Comparison of ENCODE assay signal across 9 cellular contexts in the genomic region with DNA sequence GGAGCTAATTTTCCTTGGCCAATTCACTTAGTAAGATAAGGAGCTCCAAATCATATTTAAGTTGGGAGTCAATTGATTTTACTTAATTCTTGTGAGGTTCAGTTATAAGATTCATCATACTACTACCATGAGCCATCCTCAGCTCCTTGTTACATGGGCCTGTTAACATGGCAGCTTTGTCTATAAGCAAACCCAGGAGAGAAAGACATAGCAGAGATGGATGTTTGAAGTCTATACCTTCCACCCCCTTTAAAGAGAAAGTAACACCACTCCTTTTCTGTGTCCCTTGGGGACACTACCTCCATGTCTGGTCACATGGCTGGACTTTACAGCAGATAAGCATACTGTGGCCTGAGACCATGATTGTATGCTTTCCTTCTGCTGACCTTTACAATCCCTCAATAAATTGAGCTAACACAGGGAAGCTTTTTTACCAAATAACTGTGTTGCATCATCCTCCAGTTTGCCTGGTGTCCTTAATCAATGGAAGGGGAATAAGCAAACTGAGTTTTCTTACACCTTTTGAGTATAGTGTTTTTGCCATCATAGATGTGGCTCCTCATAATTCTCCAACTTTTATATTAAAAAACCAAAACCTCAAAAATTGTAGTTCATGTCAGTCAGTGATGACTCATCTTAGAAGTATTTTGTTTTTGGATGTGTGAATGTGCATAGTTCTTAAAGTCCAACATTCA. TPM values are rescaled to one million over a fixed set of nuclear protein-coding genes. Genes with fewer than 3 reads are reported as not detected.
DNase-seq lines count a peak whose midpoint lies in the region; ATAC-seq, FAIRE-seq and TF ChIP-seq lines count a peak whose summit lies in the region.
"Had no signal": no experiment of that assay in that cellular context is flagged by ENCODE, and none has a peak within 500 bp of the region (broad histone marks: within the 10 kb centered on the region; RNA-seq: fewer than 3 reads in every experiment).

No MANE protein-coding gene starts in this region.

- H3K27me3 Mint-ChIP-seq in activated naive CD8-positive, alpha-beta T cell treated with anti-CD3 and anti-CD28 coated beads, Interleukin-2, amount 50 U/mL, for 24 hours = no peaks in the 10 kb centered on the region

- no peak overlapping the region for H3K9ac ChIP-seq in HepG2 (ENCODE audit: insufficient read depth, low read depth, low read length)

- in situ Hi-C loops in HepG2 (cut with HindIII; ENCODE audit: extremely low pct_ligation_motif_present, low pct_unique_long_range_greater_than_20kb) = no loop called here

- H3K27me3 ChIP-seq in BJ (ENCODE audit: control insufficient read depth, insufficient read depth, low read length) (no peaks in the 10 kb centered on the region), HepG2 (ENCODE audit: control insufficient read depth in 1 of 2, insufficient read depth in 2 of 2, low read length in 2 of 2) (no peaks in the 10 kb centered on the region), right atrium auricular region (no peaks in the 10 kb centered on the region), H7 (ENCODE audit: control insufficient read depth, insufficient read depth, low read length) (no peaks in the 10 kb centered on the region)

- BruUV-seq in HepG2 (replicated peaks; lab: Mats Ljungman, UMichigan) = TSS peak; percentile 1

- intact Hi-C loops in HepG2 (cut with micrococcal nuclease; ENCODE audit: unreplicated experiment) = no loop called here

- peak; percentile 20; the same call in 1 of the 2 replicates for TF ChIP-seq RAD21 in HepG2 (CRISPR knock-in tag; IDR thresholded peaks at IDR 0.05)

- TF ChIP-seq CTCF in BJ (IDR thresholded peaks at IDR 0.05; ENCODE audit: insufficient read depth, low read depth, low read length) (no peak), HepG2 (CRISPR knock-in tag; IDR thresholded peaks at IDR 0.05) (no peak), right atrium auricular region (IDR thresholded peaks at IDR 0.05) (no peak)

- POLR2A ChIA-PET in BJ (lab: Charles Lee) (interaction anchor here (0.5 to 1.3 kb wide), 3 partner anchors 10 to 74 kb away, joined by 3 to 7 read pairs (median 5); a partner anchor contains a TSS), HepG2 (lab: Yijun Ruan, JAX) (interaction anchor here (0.7 to 3.4 kb wide), 7 partner anchors 7 to 69 kb away, joined by 3 to 23 read pairs (median 4); a partner anchor contains a TSS)

- peaks cover 55% of the 10 kb centered on the region for H3K79me2 ChIP-seq in HepG2 (ENCODE audit: insufficient read depth, low read length)

- peaks cover 62% of the 10 kb centered on the region for H3K4me1 Mint-ChIP-seq in activated naive CD8-positive, alpha-beta T cell treated with anti-CD3 and anti-CD28 coated beads, Interleukin-2, amount 50 U/mL, for 24 hours

- H3K9me3 Mint-ChIP-seq in activated naive CD8-positive, alpha-beta T cell treated with anti-CD3 and anti-CD28 coated beads, Interleukin-2, amount 50 U/mL, for 24 hours = peaks cover 10% of the 10 kb centered on the region

- H3K27ac Mint-ChIP-seq in activated naive CD8-positive, alpha-beta T cell treated with anti-CD3 and anti-CD28 coated beads, Interleukin-2, amount 50 U/mL, for 24 hours = peak overlapping the region; percentile 99

- CTCF ChIA-PET in BJ (lab: Yijun Ruan, JAX) = interaction anchor here (1.1 to 1.6 kb wide), 2 partner anchors 34 to 71 kb away, joined by 3 to 4 read pairs; no protein-coding TSS in a partner anchor
- CTCF ChIA-PET in HepG2 (lab: Yijun Ruan, JAX; ENCODE audit: low intra/inter-chr PET ratio, low total read pairs) = no interaction called here

- H3K27ac ChIP-seq in HepG2 (ENCODE audit: extremely low read length, insufficient read depth, low read length) (peak overlapping the region; percentile 39), right atrium auricular region (no peak overlapping the region)

- DNase-seq in BJ (ENCODE audit: low read depth) (peak; percentile 35), HS-5 (ENCODE audit: low read depth) (peak; percentile 98), HepG2 (ENCODE audit: low spot score) (peak; percentile 61), right atrium auricular region (ENCODE audit: low spot score) (no peak), H7 (no peak), NCI-H524 (lab: John Stamatoyannopoulos, UW) (no peak)
- no peak for DNase-seq in activated naive CD8-positive, alpha-beta T cell treated with anti-CD3 and anti-CD28 coated beads, Interleukin-2, amount 50 U/mL, for 24 hours
- DNase-seq: activated gamma-delta T cell treated with Interleukin-2 at 50 U/mL for 16 hours had no signal

- peak; percentile 3 for ATAC-seq in activated naive CD8-positive, alpha-beta T cell treated with anti-CD3 and anti-CD28 coated beads, Interleukin-2, amount 50 U/mL, for 24 hours
- ATAC-seq in HepG2 (peak; percentile 6), HG02840 (IDR thresholded peaks at IDR 0.05; ENCODE audit: low FRiP score, unreplicated experiment) (no peak)

- peaks cover 91% of the 10 kb centered on the region for H3K36me3 Mint-ChIP-seq in activated naive CD8-positive, alpha-beta T cell treated with anti-CD3 and anti-CD28 coated beads, Interleukin-2, amount 50 U/mL, for 24 hours (ENCODE audit: low read depth)

- peak overlapping the region; percentile 90 for H3K4me3 Mint-ChIP-seq in activated naive CD8-positive, alpha-beta T cell treated with anti-CD3 and anti-CD28 coated beads, Interleukin-2, amount 50 U/mL, for 24 hours

- no peak for FAIRE-seq in HepG2 (lab: Jason Lieb, UNC)

- H2AFZ ChIP-seq in HepG2 (ENCODE audit: low read length) = no peak overlapping the region

- H3K4me1 ChIP-seq in HepG2 (ENCODE audit: insufficient read depth, low read length) (peaks cover 60% of the 10 kb centered on the region), right atrium auricular region (peaks cover 0 to 5% of the 10 kb centered on the region in 2 donors)

- no peak overlapping the region for H3K4me3 ChIP-seq in BJ (ENCODE audit: low read depth, low read length)
- no peak overlapping the region; a peak in 1 of 6 replicates for H3K4me3 ChIP-seq in HepG2 (replicated peaks in 1 of 3; ENCODE audit: insufficient read depth in 1 of 3, low read depth in 2 of 3, low read length in 3 of 3)
- H3K4me3 ChIP-seq in right atrium auricular region = no peak overlapping the region
- H3K4me3 ChIP-seq in H7 (ENCODE audit: insufficient read depth, low read depth, low read length) = no peak overlapping the region

- TF ChIP-seq POLR2A in HepG2 (IDR thresholded peaks at IDR 0.05; ENCODE audit: insufficient read depth in 1 of 2, low read depth in 2 of 2, low read length in 2 of 2) = peak; percentile 52 to 78

- H3K4me2 ChIP-seq in HepG2 (ENCODE audit: low read depth, low read length) = no peak overlapping the region; the same call in 1 of the 2 replicates

- H4K20me1 ChIP-seq in HepG2 (ENCODE audit: insufficient read depth, low read length) = peaks cover 83% of the 10 kb centered on the region

- H3K9me3 ChIP-seq in HepG2 (ENCODE audit: low read length) (no peaks in the 10 kb centered on the region), right atrium auricular region (peaks cover 5 to 28% of the 10 kb centered on the region in 2 donors)

- TF ChIP-seq EP300 in HepG2 (IDR thresholded peaks at IDR 0.05; ENCODE audit: low read depth in 2 of 2, low read length in 2 of 2) = no peak
- TF ChIP-seq EP300 in HepG2 (CRISPR knock-in tag; IDR thresholded peaks at IDR 0.05; ENCODE audit: borderline replicate concordance) = no peak; the same call in 1 of the 2 replicates

- peaks cover 46% of the 10 kb centered on the region for H3K36me3 ChIP-seq in BJ (ENCODE audit: control insufficient read depth, insufficient read depth, low read length)
- H3K36me3 ChIP-seq in HepG2 (replicated peaks in 1 of 2; ENCODE audit: control insufficient read depth in 1 of 2, insufficient read depth in 2 of 2, low read length in 2 of 2) = peaks cover 52 to 82% of the 10 kb centered on the region in 2 experiments
- H3K36me3 ChIP-seq in right atrium auricular region = peaks cover 93% of the 10 kb centered on the region
- peaks cover 56% of the 10 kb centered on the region for H3K36me3 ChIP-seq in H7 (replicated peaks; ENCODE audit: control insufficient read depth, insufficient read depth, low read length)

TF ChIP-seq in HepG2, 621 proteins besides CTCF, POLR2A, EP300 and RAD21 (continues in another document):
- peak; percentile 19; the same call in 1 of the 2 replicates for TF ChIP-seq ZFP1 (CRISPR knock-in tag; IDR thresholded peaks at IDR 0.05)
- TF ChIP-seq NKX3-1 (CRISPR knock-in tag; IDR thresholded peaks at IDR 0.05) = 0 out of 2 replicates have a peak, but pooled peaks have one; percentile 21
- peak; percentile 35 for TF ChIP-seq HNF4A (CRISPR knock-in tag; IDR thresholded peaks at IDR 0.05)

RNA-seq across cellular contexts. Expression of a gene that starts 9.8 kb away (rescaled TPM):
- 11.2 and 12.8 TPM in 2 replicates for polyA plus RNA-seq in BJ (2011; rRNA removed)
- 33.7 and 43.7 TPM in 2 replicates for polyA minus RNA-seq in BJ (2011; rRNA and poly(A)+ RNA removed)
- 11.1 and 15.9 TPM in 2 replicates for total RNA-seq in HepG2 (2016; rRNA removed; fragmentation: Illumina TruSeq; extraction: Trizol)
- 6.3 and 6.5 TPM in 2 replicates for total RNA-seq in HepG2 (2016; cell fraction: cytosol; rRNA removed; fragmentation: Illumina TruSeq; extraction: Trizol; ENCODE audit: low read depth)
- 11.0 and 12.7 TPM in 2 replicates for total RNA-seq in HepG2 (2016; cell fraction: insoluble cytoplasmic fraction; rRNA removed; fragmentation: Illumina TruSeq; extraction: Trizol)
- 9.7 and 10.8 TPM in 2 replicates for total RNA-seq in HepG2 (2016; cell fraction: membrane; rRNA removed; fragmentation: Illumina TruSeq; extraction: Trizol)
- 14.7 and 16.0 TPM in 2 replicates for total RNA-seq in HepG2 (2016; cell fraction: nucleus; rRNA removed; fragmentation: Illumina TruSeq; extraction: Trizol)
- 2.9 and 3.5 TPM in 2 replicates for polyA plus RNA-seq in HepG2 (2011; rRNA removed)
- polyA plus RNA-seq in HepG2 (2011; cell fraction: cytosol; rRNA removed) = 2.2 and 3.5 TPM in 2 replicates
- 4.5 and 5.9 TPM in 2 replicates for polyA plus RNA-seq in HepG2 (2011; cell fraction: nucleus; rRNA removed)
- polyA plus RNA-seq in HepG2 (2012) = 5.3 and 8.2 TPM in 2 replicates
- polyA plus RNA-seq in HepG2 (2016; cell fraction: cytosol; fragmentation: Illumina TruSeq; extraction: Trizol; ENCODE audit: low read depth) = 1.1 and 1.4 TPM in 2 replicates
- 5.1 and 6.1 TPM in 2 replicates for polyA plus RNA-seq in HepG2 (2016; cell fraction: insoluble cytoplasmic fraction; fragmentation: Illumina TruSeq; extraction: Trizol; ENCODE audit: low read depth)
- 2.2 TPM in 2 replicates for polyA plus RNA-seq in HepG2 (2016; cell fraction: membrane; fragmentation: Illumina TruSeq; extraction: Trizol; ENCODE audit: low read depth)
- polyA plus RNA-seq in HepG2 (2016; cell fraction: nucleus; fragmentation: Illumina TruSeq; extraction: Trizol; ENCODE audit: insufficient read depth, low read depth) = 16.4 and 18.7 TPM in 2 replicates
- 10.7 and 26.2 TPM in 2 replicates for polyA minus RNA-seq in HepG2 (2011; rRNA and poly(A)+ RNA removed; ENCODE audit: low replicate concordance)
- polyA minus RNA-seq in HepG2 (2011; cell fraction: cytosol; rRNA and poly(A)+ RNA removed) = 5.7 and 8.7 TPM in 2 replicates
- polyA minus RNA-seq in HepG2 (2011; cell fraction: nucleus; rRNA and poly(A)+ RNA removed) = 17.6 and 27.1 TPM in 2 replicates
- total RNA-seq in right atrium auricular region = 10 to 100 TPM; 20.7 to 33.6 TPM
- total RNA-seq in H7 (2014; rRNA removed; shearing (Covaris generic)) = 8.5 and 8.6 TPM in 2 replicates

Comparison
In these comparisons a context has a peak if more than half of its experiments do, and no peak if none do; other contexts are left out.
1. DNase-seq: peak in BJ (single experiment), HS-5 (single experiment) and HepG2 (single experiment); none in activated naive CD8-positive, alpha-beta T cell treated with anti-CD3 and anti-CD28 coated beads, Interleukin-2, amount 50 U/mL, for 24 hours (single experiment), right atrium auricular region (single experiment), H7 (single experiment) and NCI-H524 (0 of 2).